ENCODE assay signal across 15 cellular contexts in the genomic region with DNA sequence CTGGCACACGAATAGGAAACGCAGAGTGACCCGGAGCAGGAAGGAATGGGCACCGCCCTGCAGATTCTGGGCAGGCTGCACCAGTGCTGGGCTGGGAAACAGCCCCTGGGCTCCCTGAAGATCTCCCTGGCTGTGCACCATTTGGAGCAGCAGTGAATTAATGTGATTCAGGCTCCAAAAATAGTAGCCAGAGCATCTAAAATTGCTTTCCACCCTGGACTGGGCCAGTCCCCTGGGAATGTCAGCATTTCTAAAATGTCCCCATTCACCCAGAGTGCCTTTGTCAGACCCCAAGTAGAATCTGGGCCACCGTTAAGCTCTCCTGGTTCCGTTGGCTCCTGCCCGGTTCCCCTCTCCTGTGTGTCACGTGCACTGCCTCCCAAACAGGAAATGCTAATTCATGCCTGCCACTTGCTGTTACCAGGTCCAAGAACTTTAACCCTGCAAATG. TPM values are rescaled to one million over a fixed set of nuclear protein-coding genes. Genes with fewer than 3 reads are reported as not detected.
A peak's percentile ranks its signal among the peaks of the same experiment; 100 is the strongest.
DNase-seq lines count a peak whose midpoint lies in the region; ATAC-seq and TF ChIP-seq lines count a peak whose summit lies in the region.
"Had no signal": no experiment of that assay in that cellular context is flagged by ENCODE, and none has a peak within 500 bp of the region (broad histone marks: within the 10 kb centered on the region; RNA-seq: fewer than 3 reads in every experiment).

No MANE protein-coding gene starts in this region.

- no peak for TF ChIP-seq CTCF in fibroblast of the aortic adventitia (IDR thresholded peaks at IDR 0.05; ENCODE audit: insufficient read depth, low read length)

- H3K4me1 Mint-ChIP-seq in activated T-helper 17 cell treated with anti-CD3 and anti-CD28 coated beads, Interleukin-2, amount 50 U/mL, for 72 hours, result no peaks in the 10 kb centered on the region
- H3K4me1 Mint-ChIP-seq in activated naive CD8-positive, alpha-beta T cell treated with anti-CD3 and anti-CD28 coated beads for 36 hours, result no peaks in the 10 kb centered on the region
- H3K4me1 Mint-ChIP-seq: activated CD4-positive, alpha-beta T cell treated with anti-CD3 and anti-CD28 coated beads, Interleukin-2, amount 10 ng/mL, durations not matched to agents 7 days and 5 days had no signal

- H3K36me3 Mint-ChIP-seq in activated T-helper 17 cell treated with anti-CD3 and anti-CD28 coated beads, Interleukin-2, amount 50 U/mL, for 72 hours (ENCODE audit: low read depth), result no peaks in the 10 kb centered on the region
- no peaks in the 10 kb centered on the region for H3K36me3 Mint-ChIP-seq in activated naive CD8-positive, alpha-beta T cell treated with anti-CD3 and anti-CD28 coated beads for 36 hours
- H3K36me3 Mint-ChIP-seq: activated naive CD4-positive, alpha-beta T cell treated with anti-CD3 and anti-CD28 coated beads, Interleukin-2, amount 50 U/mL, for 72 hours had no signal

- 0 out of 2 replicates have a peak overlapping the region, but pooled peaks have one; percentile 8 for H3K4me3 ChIP-seq in MG63
- no peak overlapping the region for H3K4me3 ChIP-seq in fibroblast of the aortic adventitia (ENCODE audit: low read depth, low read length)
- peak overlapping the region in 1 of 2 donors; percentile 44 for H3K4me3 ChIP-seq in muscle layer of colon (ENCODE audit: low read depth in 1 of 2, low read length in 2 of 2)
- H3K4me3 ChIP-seq: HAP-1 had no signal

- no peak for ATAC-seq in activated T-helper 17 cell treated with anti-CD3 and anti-CD28 coated beads, Interleukin-2, amount 50 U/mL, for 72 hours (replicated peaks)
- ATAC-seq in HG03469 (IDR thresholded peaks at IDR 0.05; ENCODE audit: unreplicated experiment) (no peak), HG03025 (IDR thresholded peaks at IDR 0.05; ENCODE audit: low FRiP score, unreplicated experiment) (no peak)
- ATAC-seq: activated naive CD4-positive, alpha-beta T cell treated with anti-CD3 and anti-CD28 coated beads, Interleukin-2, amount 50 U/mL, for 72 hours had no signal

- H3K9me3 Mint-ChIP-seq in activated T-helper 17 cell treated with anti-CD3 and anti-CD28 coated beads, Interleukin-2, amount 50 U/mL, for 72 hours, result no peaks in the 10 kb centered on the region
- H3K9me3 Mint-ChIP-seq in activated naive CD8-positive, alpha-beta T cell treated with anti-CD3 and anti-CD28 coated beads for 36 hours, result no peaks in the 10 kb centered on the region
- H3K9me3 Mint-ChIP-seq: activated CD4-positive, alpha-beta T cell treated with anti-CD3 and anti-CD28 coated beads, Interleukin-2, amount 10 ng/mL, durations not matched to agents 7 days and 5 days; activated naive CD4-positive, alpha-beta T cell treated with anti-CD3 and anti-CD28 coated beads, Interleukin-2, amount 50 U/mL, for 72 hours had no signal

- H3K27me3 Mint-ChIP-seq in activated T-helper 17 cell treated with anti-CD3 and anti-CD28 coated beads, Interleukin-2, amount 50 U/mL, for 72 hours, result peaks cover 57% of the 10 kb centered on the region
- peaks cover 50% of the 10 kb centered on the region for H3K27me3 Mint-ChIP-seq in activated naive CD8-positive, alpha-beta T cell treated with anti-CD3 and anti-CD28 coated beads for 36 hours

- H3K27ac Mint-ChIP-seq in activated T-helper 17 cell treated with anti-CD3 and anti-CD28 coated beads, Interleukin-2, amount 50 U/mL, for 72 hours, result no peak overlapping the region
- no peak overlapping the region for H3K27ac Mint-ChIP-seq in activated naive CD8-positive, alpha-beta T cell treated with anti-CD3 and anti-CD28 coated beads for 36 hours
- H3K27ac Mint-ChIP-seq: activated CD4-positive, alpha-beta T cell treated with anti-CD3 and anti-CD28 coated beads, Interleukin-2, amount 10 ng/mL, durations not matched to agents 7 days and 5 days; activated naive CD4-positive, alpha-beta T cell treated with anti-CD3 and anti-CD28 coated beads, Interleukin-2, amount 50 U/mL, for 72 hours had no signal

- H3K9me3 ChIP-seq in MG63 (no peaks in the 10 kb centered on the region), muscle layer of colon (ENCODE audit: low read length) (no peaks in the 10 kb centered on the region)
- H3K9me3 ChIP-seq: HAP-1 had no signal

- H3K27me3 ChIP-seq in MG63, result no peaks in the 10 kb centered on the region
- H3K27me3 ChIP-seq in muscle layer of colon (ENCODE audit: control insufficient read depth in 1 of 2, insufficient read depth in 2 of 2, low read length in 2 of 2), result no peaks in the 10 kb centered on the region

- H3K4me3 Mint-ChIP-seq in activated T-helper 17 cell treated with anti-CD3 and anti-CD28 coated beads, Interleukin-2, amount 50 U/mL, for 72 hours, result no peak overlapping the region
- H3K4me3 Mint-ChIP-seq in activated naive CD8-positive, alpha-beta T cell treated with anti-CD3 and anti-CD28 coated beads for 36 hours, result no peak overlapping the region
- H3K4me3 Mint-ChIP-seq: activated CD4-positive, alpha-beta T cell treated with anti-CD3 and anti-CD28 coated beads, Interleukin-2, amount 10 ng/mL, durations not matched to agents 7 days and 5 days; neural crest cell had no signal

- H3K4me1 ChIP-seq in muscle layer of colon (ENCODE audit: insufficient read depth, low read length), result peaks cover 39% of the 10 kb centered on the region
- H3K4me1 ChIP-seq: HAP-1 had no signal

- H3K36me3 ChIP-seq in MG63 (no peaks in the 10 kb centered on the region), muscle layer of colon (ENCODE audit: insufficient read depth, low read length) (peaks cover 17% of the 10 kb centered on the region)
- H3K36me3 ChIP-seq: HAP-1 had no signal

- H3K9ac ChIP-seq in muscle layer of colon (ENCODE audit: low read length), result peak overlapping the region; percentile 11

- DNase-seq in MG63, result peak; percentile 61
- peak; percentile 67 for DNase-seq in fibroblast of the aortic adventitia (ENCODE audit: low read depth)
- DNase-seq in activated naive CD8-positive, alpha-beta T cell treated with anti-CD3 and anti-CD28 coated beads for 36 hours, result no peak
- DNase-seq: activated CD4-positive, alpha-beta T cell treated with anti-CD3 and anti-CD28 coated beads, Interleukin-2, amount 10 ng/mL, durations not matched to agents 7 days and 5 days; NCI-H2081; SHP77 had no signal

- H3K27ac ChIP-seq in muscle layer of colon (ENCODE audit: low read depth, low read length) (peak overlapping the region; percentile 43), temporal lobe (ENCODE audit: low read depth, low read length) (peak overlapping the region; percentile 50)
- H3K27ac ChIP-seq: HL-60 had no signal

RNA-seq across cellular contexts. Expression of gene IRAG1, which starts 18.5 kb away (rescaled TPM):
- total RNA-seq in MG63 (2014; rRNA removed; shearing (Covaris generic); ENCODE audit: low replicate concordance), result not detected in 2 replicates
- total RNA-seq in fibroblast of the aortic adventitia (ENCODE audit: low replicate concordance) (17.6 and 32.0 TPM in 2 replicates), temporal lobe (0.98 TPM)
- total RNA-seq in activated T-helper 17 cell treated with anti-CD3 and anti-CD28 coated beads, Interleukin-2, amount 50 U/mL, for 72 hours, result under 1 TPM in 1 of 2 donors, not detected in 1; 0.13 TPM
- total RNA-seq in activated naive CD8-positive, alpha-beta T cell treated with anti-CD3 and anti-CD28 coated beads for 36 hours, result not detected
- total RNA-seq: activated CD4-positive, alpha-beta T cell treated with anti-CD3 and anti-CD28 coated beads, Interleukin-2, amount 10 ng/mL, durations not matched to agents 7 days and 5 days; activated naive CD4-positive, alpha-beta T cell treated with anti-CD3 and anti-CD28 coated beads, Interleukin-2, amount 50 U/mL, for 72 hours had no signal
